Comparison of ENCODE assay signal across 9 cellular contexts in genomic region chr20:62142252-62143117, GRCh38. TPM values are rescaled to one million over a fixed set of nuclear protein-coding genes. Genes with fewer than 3 reads are reported as not detected.
DNase-seq lines count a peak whose midpoint lies in the region; ATAC-seq, FAIRE-seq and TF ChIP-seq lines count a peak whose summit lies in the region.
"Had no signal": no experiment of that assay in that cellular context is flagged by ENCODE, and none has a peak within 500 bp of the region (broad histone marks: within the 10 kb centered on the region; RNA-seq: fewer than 3 reads in every experiment).

No MANE protein-coding gene starts in this region.

- H3K9me1 ChIP-seq in IMR-90 (ENCODE audit: insufficient read depth, low read length), result peaks cover 26% of the 10 kb centered on the region

- no peak overlapping the region for H3K18ac ChIP-seq in IMR-90 (ENCODE audit: low read depth, low read length)

- H3K27me3 ChIP-seq in Caco-2 (replicated peaks; ENCODE audit: control insufficient read depth, insufficient read depth, low read length), result no peaks in the 10 kb centered on the region
- no peaks in the 10 kb centered on the region for H3K27me3 ChIP-seq in IMR-90 (ENCODE audit: control insufficient read depth, insufficient read depth, low read length)

- H2AK9ac ChIP-seq in IMR-90 (replicated peaks; ENCODE audit: low read depth, low read length, poor library complexity), result peak overlapping the region; percentile 99

- H2AFZ ChIP-seq in IMR-90 (replicated peaks; ENCODE audit: low read length, poor library complexity), result peak overlapping the region; percentile 97

- H3K4me2 ChIP-seq in IMR-90 (ENCODE audit: low read depth, low read length), result peak overlapping the region; percentile 89

- peak overlapping the region; percentile 94 for H3K27ac Mint-ChIP-seq in Caco-2 (ENCODE audit: unreplicated experiment)

- H3K27ac ChIP-seq in IMR-90 (ENCODE audit: insufficient read depth, low read length) (peak overlapping the region; percentile 99), kidney (ENCODE audit: low read depth in 2 of 2, low read length in 2 of 2) (peak overlapping the region; percentile 89 to 95)

- ATAC-seq in GM21447 (IDR thresholded peaks at IDR 0.05; ENCODE audit: unreplicated experiment) (peak; percentile 9), IMR-90 (ENCODE audit: low read depth) (peak; percentile 10)

- POLR2A ChIA-PET in Caco-2 (lab: Charles Lee), result interaction anchor here (0.6 to 1.6 kb wide), 8 partner anchors 8 to 132 kb away, joined by 3 to 6 read pairs (median 4); partner anchors contain the start of gene TAF4
- POLR2A ChIA-PET in IMR-90 (lab: Charles Lee; ENCODE audit: unreplicated experiment), result no interaction called here

- H3K27me3 Mint-ChIP-seq in Caco-2 (ENCODE audit: insufficient read depth, unreplicated experiment), result no peaks in the 10 kb centered on the region

- H3K9me3 ChIP-seq in Caco-2 (no peaks in the 10 kb centered on the region), IMR-90 (ENCODE audit: control insufficient read depth, insufficient read depth, low read length) (no peaks in the 10 kb centered on the region), kidney (ENCODE audit: control insufficient read depth in 1 of 2, low read length in 2 of 2) (no peaks in the 10 kb centered on the region)

- H3K4me3 ChIP-seq in Caco-2 (ENCODE audit: low read depth, low read length) (peak overlapping the region; percentile 70), IMR-90 (ENCODE audit: insufficient read depth, low read depth, low read length) (peak overlapping the region; percentile 95), astrocyte of the cerebellum (ENCODE audit: low read depth, low read length) (peak overlapping the region; percentile 68), kidney (ENCODE audit: low read length in 2 of 2) (peak overlapping the region; percentile 60 to 67)

- no peak for TF ChIP-seq RAD21 in IMR-90 (IDR thresholded peaks at IDR 0.05; ENCODE audit: low read length)

- no peaks in the 10 kb centered on the region for H3K9me3 Mint-ChIP-seq in Caco-2 (ENCODE audit: unreplicated experiment)

- H3K4me3 Mint-ChIP-seq in Caco-2 (ENCODE audit: unreplicated experiment), result peak overlapping the region; percentile 91

- CTCF ChIA-PET in Caco-2 (lab: Charles Lee) (interaction anchor here (0.6 to 1.5 kb wide), 8 partner anchors 10 to 132 kb away, joined by 3 to 5 read pairs (median 4); partner anchors contain the start of genes LSM14B and TAF4), IMR-90 (lab: Yijun Ruan, JAX) (interaction anchor here (0.7 kb wide), 1 partner anchor 121 kb away, joined by 3 read pairs; no protein-coding TSS in a partner anchor)

- peaks cover 25% of the 10 kb centered on the region for H3K4me1 Mint-ChIP-seq in Caco-2 (ENCODE audit: low read depth, unreplicated experiment)

- H2BK20ac ChIP-seq in IMR-90 (ENCODE audit: low read depth, low read length), result no peak overlapping the region

- 2% methylated on average over 9 of the region's 81 CpGs; no CpG with 5 or more reads in 1 of the 2 experiments for WGBS in IMR-90 (ENCODE audit: extremely low coverage in 2 of 2, insufficient read length in 1 of 2), 2 experiments

- H3K14ac ChIP-seq in IMR-90 (replicated peaks; ENCODE audit: low read depth, low read length), result peak overlapping the region; percentile 94

- no peak for TF ChIP-seq CTCF in Caco-2 (IDR thresholded peaks at IDR 0.05; ENCODE audit: insufficient read depth in 1 of 2, low read depth in 1 of 2, low read length in 1 of 2, severe bottlenecking in 1 of 2, unreplicated experiment in 1 of 2)
- TF ChIP-seq CTCF in IMR-90 (conservative IDR thresholded peaks at IDR 0.05; ENCODE audit: low read depth, low read length), result no peak
- no peak for TF ChIP-seq CTCF in astrocyte of the cerebellum (IDR thresholded peaks at IDR 0.05; ENCODE audit: low read depth, low read length, missing control alignments)
- no peak for TF ChIP-seq CTCF in kidney (IDR thresholded peaks at IDR 0.05; ENCODE audit: borderline replicate concordance, extremely low read depth, insufficient read depth)

- H3K4ac ChIP-seq in IMR-90 (ENCODE audit: low read depth, low read length), result peak overlapping the region; percentile 76

- no peak overlapping the region for H4K5ac ChIP-seq in IMR-90 (ENCODE audit: low read depth, low read length)

- peaks cover 12 to 80% of the 10 kb centered on the region in 2 experiments for H3K79me1 ChIP-seq in IMR-90 (ENCODE audit: low read depth in 1 of 2, low read length in 2 of 2)

- peak overlapping the region; percentile 56; the same call in 1 of the 2 replicates for H3K56ac ChIP-seq in IMR-90 (ENCODE audit: extremely low read depth, insufficient read depth, low read length)

- peaks cover 82% of the 10 kb centered on the region for H3K36me3 Mint-ChIP-seq in Caco-2 (ENCODE audit: insufficient read depth, unreplicated experiment)

- H2BK15ac ChIP-seq in IMR-90 (ENCODE audit: low read depth, low read length), result no peak overlapping the region

- H2BK5ac ChIP-seq in IMR-90 (ENCODE audit: low read depth, low read length, poor library complexity, severe bottlenecking), result peak overlapping the region; percentile 98

- no peak for FAIRE-seq in kidney (lab: Jason Lieb, UNC)
- FAIRE-seq: TTC549 had no signal

- intact Hi-C loops in Caco-2 (cut with micrococcal nuclease; ENCODE audit: unreplicated experiment), result loop anchor here (1.0 to 10.0 kb wide), 4 partner anchors 20 to 262 kb away; partner anchors contain the start of genes CABLES2, LSM14B and OSBPL2
- intact Hi-C loops in IMR-90 (cut with micrococcal nuclease), result no loop called here
- intact Hi-C loops in kidney (cut with DNase I), result no loop called here

- in situ Hi-C loops in IMR-90 (cut with MboI; ENCODE audit: low sequenced_read_pairs), result no loop called here
- in situ Hi-C loops in astrocyte of the cerebellum (cut with HindIII; ENCODE audit: low sequenced_read_pairs), result no loop called here

- no peak overlapping the region; a peak in 1 of 4 replicates for H4K8ac ChIP-seq in IMR-90 (ENCODE audit: low read depth in 2 of 2, low read length in 2 of 2)

- no peak overlapping the region for H4K91ac ChIP-seq in IMR-90 (ENCODE audit: insufficient read depth, low read depth, low read length)

- peaks cover 23% of the 10 kb centered on the region for H3K4me1 ChIP-seq in Caco-2
- H3K4me1 ChIP-seq in IMR-90 (ENCODE audit: control insufficient read depth, insufficient read depth, low read length), result peaks cover 15% of the 10 kb centered on the region
- peaks cover 26 to 34% of the 10 kb centered on the region in 2 donors for H3K4me1 ChIP-seq in kidney (ENCODE audit: control insufficient read depth in 1 of 2, insufficient read depth in 1 of 2, low read depth in 1 of 2, low read length in 2 of 2)

- H2BK120ac ChIP-seq in IMR-90 (ENCODE audit: low read depth, low read length), result no peak overlapping the region

- H4K20me1 ChIP-seq in IMR-90 (ENCODE audit: insufficient read depth, low read length), result peaks cover 87% of the 10 kb centered on the region

- dilution Hi-C loops in IMR-90 (cut with HindIII; ENCODE audit: low sequenced_read_pairs, unreplicated experiment), result no loop called here

- TF ChIP-seq POLR2A in IMR-90 (IDR thresholded peaks at IDR 0.05; ENCODE audit: low read depth, low read length), result no peak

- DNase-seq in Caco-2 (peak; percentile 56 to 63), IMR-90 (no peak), astrocyte of the cerebellum (ENCODE audit: low read depth) (no peak), kidney (no peak), activated gamma-delta T cell (lab: John Stamatoyannopoulos, UW) (no peak), NCI-H2171 (lab: John Stamatoyannopoulos, UW) (no peak)
- peak; percentile 31 for DNase-seq in stimulated activated naive CD4-positive, alpha-beta T cell treated with Interleukin-2 at 50 U/mL for 16 hours (lab: John Stamatoyannopoulos, UW)

- peak overlapping the region; percentile 93 for H3K9ac ChIP-seq in IMR-90 (ENCODE audit: low read depth, low read length)
- H3K9ac ChIP-seq in kidney (ENCODE audit: low read length in 2 of 2), result peak overlapping the region; percentile 20 to 60

- peaks cover 16% of the 10 kb centered on the region for H3K36me3 ChIP-seq in Caco-2 (ENCODE audit: control insufficient read depth, insufficient read depth, low read length)
- peaks cover 36% of the 10 kb centered on the region for H3K36me3 ChIP-seq in IMR-90 (ENCODE audit: control insufficient read depth, insufficient read depth, low read length)
- peaks cover 25 to 28% of the 10 kb centered on the region in 2 donors for H3K36me3 ChIP-seq in kidney (ENCODE audit: control insufficient read depth in 1 of 2, insufficient read depth in 2 of 2, low read length in 2 of 2)

- no TSS peak for BruUV-seq in Caco-2 (replicated peaks; lab: Mats Ljungman, UMichigan)
- no TSS peak for BruUV-seq in IMR-90 (replicated peaks; lab: Mats Ljungman, UMichigan)

- H3K23ac ChIP-seq in IMR-90 (ENCODE audit: low read depth, low read length), result peak overlapping the region; percentile 68

- H2AK5ac ChIP-seq in IMR-90 (ENCODE audit: low read depth, low read length), result peak overlapping the region; percentile 0; the same call in 1 of the 2 replicates

TF ChIP-seq in IMR-90, 13 proteins besides CTCF, POLR2A, EP300 and RAD21 (continues in another document):
- no peak for TF ChIP-seq SMC3 (IDR thresholded peaks at IDR 0.05; ENCODE audit: low read depth, low read length)

RNA-seq across cellular contexts. Expression of gene PSMA7, which starts 0.7 kb away (rescaled TPM):
- total RNA-seq in Caco-2 (2022) (702 and 760 TPM in 2 replicates), IMR-90 (2012; rRNA removed) (458 and 487 TPM in 2 replicates), kidney (190 TPM)
- polyA plus RNA-seq in IMR-90 (2012; rRNA removed) (417 and 520 TPM in 2 replicates), kidney (ENCODE audit: insufficient read depth, low read depth, low replicate concordance) (315 TPM)
- 774 and 987 TPM in 2 replicates for polyA plus RNA-seq in IMR-90 (2012; cell fraction: cytosol; rRNA removed)
- polyA plus RNA-seq in IMR-90 (2012; cell fraction: nucleus; rRNA removed; ENCODE audit: low replicate concordance), result 366 and 428 TPM in 2 replicates

RNA-seq across cellular contexts. Expression of gene SS18L1, which starts 1.1 kb away (rescaled TPM):
- total RNA-seq in Caco-2 (2022) (46.4 and 52.1 TPM in 2 replicates), IMR-90 (2012; rRNA removed) (8.1 and 10.6 TPM in 2 replicates), kidney (12.0 TPM)
- polyA plus RNA-seq in IMR-90 (2012; rRNA removed) (12.2 and 15.6 TPM in 2 replicates), kidney (ENCODE audit: insufficient read depth, low read depth, low replicate concordance) (6.5 TPM)
- polyA plus RNA-seq in IMR-90 (2012; cell fraction: cytosol; rRNA removed), result 3.6 and 10.0 TPM in 2 replicates
- polyA plus RNA-seq in IMR-90 (2012; cell fraction: nucleus; rRNA removed; ENCODE audit: low replicate concordance), result 32.8 and 87.5 TPM in 2 replicates

RNA-seq across cellular contexts. Expression of gene LSM14B, which starts 20.2 kb away (rescaled TPM):
- 143 and 154 TPM in 2 replicates for total RNA-seq in Caco-2 (2022)
- 23.7 and 30.6 TPM in 2 replicates for total RNA-seq in IMR-90 (2012; rRNA removed)
- polyA plus RNA-seq in IMR-90 (2012; rRNA removed), result 41.1 and 46.7 TPM in 2 replicates
- 21.4 and 47.8 TPM in 2 replicates for polyA plus RNA-seq in IMR-90 (2012; cell fraction: cytosol; rRNA removed)
- polyA plus RNA-seq in IMR-90 (2012; cell fraction: nucleus; rRNA removed; ENCODE audit: low replicate concordance), result 41.4 and 44.4 TPM in 2 replicates
- 31.6 TPM for total RNA-seq in kidney
- 18.0 TPM for polyA plus RNA-seq in kidney (ENCODE audit: insufficient read depth, low read depth, low replicate concordance)

RNA-seq across cellular contexts. Expression of gene MTG2, which starts 40.3 kb away (rescaled TPM):
- total RNA-seq in Caco-2 (2022) (110 and 111 TPM in 2 replicates), IMR-90 (2012; rRNA removed) (11.5 and 12.2 TPM in 2 replicates), kidney (36.1 TPM)
- polyA plus RNA-seq in IMR-90 (2012; rRNA removed) (23.9 and 25.2 TPM in 2 replicates), kidney (ENCODE audit: insufficient read depth, low read depth, low replicate concordance) (45.2 TPM)
- 21.7 and 23.7 TPM in 2 replicates for polyA plus RNA-seq in IMR-90 (2012; cell fraction: cytosol; rRNA removed)
- polyA plus RNA-seq in IMR-90 (2012; cell fraction: nucleus; rRNA removed; ENCODE audit: low replicate concordance), result 52.1 and 66.5 TPM in 2 replicates

Comparison
In these comparisons a context has a peak if more than half of its experiments do, and no peak if none do; other contexts are left out.
1. DNase-seq: peak in Caco-2 (2 of 2) and stimulated activated naive CD4-positive, alpha-beta T cell treated with Interleukin-2 at 50 U/mL for 16 hours (single experiment); none in IMR-90 (single experiment), astrocyte of the cerebellum (single experiment), kidney (single experiment), activated gamma-delta T cell (single experiment) and NCI-H2171 (single experiment).
2. Peak in every context shown above with its lines, with median percentiles within 50 percentile points of each other: H3K4me3 ChIP-seq.